ENCODE assay signal across 8 cellular contexts in the genomic region with DNA sequence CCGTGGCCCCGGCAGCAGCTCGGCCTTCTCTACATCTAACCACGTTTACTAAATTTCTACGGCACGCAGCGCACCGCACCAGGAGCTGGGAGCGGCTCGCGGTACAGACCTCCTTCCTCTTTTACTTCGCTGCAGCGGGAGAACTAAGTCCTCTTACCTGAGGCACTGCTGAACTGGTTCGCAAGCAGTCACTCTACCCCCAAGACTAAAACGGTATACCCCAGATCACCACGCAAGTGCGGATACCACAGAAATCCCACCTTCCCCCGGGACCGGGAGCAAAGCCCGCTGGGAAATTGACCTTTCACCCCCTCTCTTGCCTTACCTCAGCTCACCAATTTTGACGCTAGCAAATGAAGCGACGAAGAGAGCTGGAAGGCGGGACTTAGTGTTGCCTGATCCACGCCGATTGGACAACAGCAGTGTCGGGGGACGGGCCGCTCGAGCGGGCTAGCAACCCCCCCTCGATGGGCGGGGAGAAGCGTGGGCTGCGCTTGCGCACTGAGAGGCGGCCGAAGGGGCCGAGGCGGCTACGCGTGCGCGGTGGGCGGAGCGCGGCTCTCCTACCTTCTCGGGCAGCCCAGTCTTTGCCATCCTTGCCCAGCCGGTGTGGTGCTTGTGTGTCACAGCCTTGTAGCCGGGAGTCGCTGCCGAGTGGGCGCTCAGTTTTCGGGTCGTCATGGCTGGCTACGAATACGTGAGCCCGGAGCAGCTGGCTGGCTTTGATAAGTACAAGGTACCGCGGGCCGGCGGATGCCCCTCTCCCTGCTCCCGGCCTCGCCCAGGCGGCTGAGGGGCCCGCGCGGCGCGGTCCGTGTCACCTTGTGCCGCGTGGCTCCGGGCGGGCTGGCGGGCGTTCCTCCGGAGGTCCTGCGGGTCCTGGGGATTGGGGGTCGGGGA. TPM values are rescaled to one million over a fixed set of nuclear protein-coding genes. Genes with fewer than 3 reads are reported as not detected.
DNase-seq lines count a peak whose midpoint lies in the region; TF ChIP-seq lines count a peak whose summit lies in the region.

A gene with protein sequence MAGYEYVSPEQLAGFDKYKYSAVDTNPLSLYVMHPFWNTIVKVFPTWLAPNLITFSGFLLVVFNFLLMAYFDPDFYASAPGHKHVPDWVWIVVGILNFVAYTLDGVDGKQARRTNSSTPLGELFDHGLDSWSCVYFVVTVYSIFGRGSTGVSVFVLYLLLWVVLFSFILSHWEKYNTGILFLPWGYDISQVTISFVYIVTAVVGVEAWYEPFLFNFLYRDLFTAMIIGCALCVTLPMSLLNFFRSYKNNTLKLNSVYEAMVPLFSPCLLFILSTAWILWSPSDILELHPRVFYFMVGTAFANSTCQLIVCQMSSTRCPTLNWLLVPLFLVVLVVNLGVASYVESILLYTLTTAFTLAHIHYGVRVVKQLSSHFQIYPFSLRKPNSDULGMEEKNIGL (plus strand): TSS at position 590 of the 900 bp plus-strand sequence. CDS start 90 bp downstream, at position 680.

- H2BK120ac ChIP-seq in H9 (ENCODE audit: low read depth, low read length, poor library complexity, severe bottlenecking) = no peak within 1 kb of the TSS

- H3K4ac ChIP-seq in H9 (ENCODE audit: low read depth, low read length) = no peak within 1 kb of the TSS; the same call in 1 of the 2 replicates

- H3K4me3 ChIP-seq in MG63 (peak within 1 kb of the TSS; percentile 72), fibroblast of the aortic adventitia (ENCODE audit: low read depth, low read length) (peak within 1 kb of the TSS; percentile 91)

- H3K27me3 ChIP-seq in H9 (ENCODE audit: insufficient read depth, low read length) = no peaks in the 10 kb centered on the region
- H3K27me3 ChIP-seq in MG63 = no peaks in the 10 kb centered on the region

- peak within 1 kb of the TSS; percentile 95 for H3K9ac ChIP-seq in H9 (ENCODE audit: extremely low read depth, insufficient read length, low read length)

- H2AK5ac ChIP-seq in H9 (ENCODE audit: insufficient read length, low read length) = no peak within 1 kb of the TSS

- no peak within 1 kb of the TSS for H2BK12ac ChIP-seq in H9 (ENCODE audit: insufficient read length, low read depth, low read length)

- TF ChIP-seq CTCF in H9 (conservative IDR thresholded peaks at IDR 0.05) = no peak
- no peak for TF ChIP-seq CTCF in fibroblast of the aortic adventitia (IDR thresholded peaks at IDR 0.05; ENCODE audit: insufficient read depth, low read length)
- no peak for TF ChIP-seq CTCF in nephron (IDR thresholded peaks at IDR 0.05; ENCODE audit: unreplicated experiment in 3 of 3)

- no peaks in the 10 kb centered on the region for H3K79me1 ChIP-seq in H9 (ENCODE audit: insufficient read depth, low read depth, low read length, poor library complexity, severe bottlenecking)

- H4K5ac ChIP-seq in H9 (ENCODE audit: insufficient read length, low read depth, low read length) = no peak within 1 kb of the TSS

- no peaks in the 10 kb centered on the region for H3K9me3 ChIP-seq in H9 (ENCODE audit: control insufficient read depth, low read depth, low read length)
- no peaks in the 10 kb centered on the region for H3K9me3 ChIP-seq in MG63

- H3K9me3 Mint-ChIP-seq in H9 = no peaks in the 10 kb centered on the region
- H3K9me3 Mint-ChIP-seq in nephron = no peaks in the 10 kb centered on the region
- no peaks in the 10 kb centered on the region for H3K9me3 Mint-ChIP-seq in stimulated activated naive CD8-positive, alpha-beta T cell treated with anti-CD3 and anti-CD28 coated beads, Interleukin-15, Interleukin-2, amounts not matched to agents 100 ng/mL and 50 ng/mL, for 24 hours

- H3K4me1 ChIP-seq in H9 (ENCODE audit: insufficient read depth, low read length) = peaks cover 2% of the 10 kb centered on the region

- H2BK15ac ChIP-seq in H9 (ENCODE audit: low read depth, low read length) = no peak within 1 kb of the TSS

- no peak within 1 kb of the TSS for H3K23ac ChIP-seq in H9 (ENCODE audit: insufficient read length, low read depth, low read length)

- H2BK20ac ChIP-seq in H9 (ENCODE audit: low read depth, low read length, poor library complexity, severe bottlenecking) = no peak within 1 kb of the TSS

- H3K4me2 ChIP-seq in H9 (ENCODE audit: insufficient read depth, insufficient read length, low read length) = peak within 1 kb of the TSS; percentile 75

- no peaks in the 10 kb centered on the region for H4K20me1 ChIP-seq in H9 (ENCODE audit: control insufficient read depth, insufficient read depth, insufficient read length)

- peak within 1 kb of the TSS; percentile 89 for H3K14ac ChIP-seq in H9 (ENCODE audit: insufficient read depth, low read length)

- H3K36me3 Mint-ChIP-seq in H9 (ENCODE audit: insufficient read depth in 1 of 3, low read depth in 3 of 3) = peaks cover 0 to 7% (median 2%) of the 10 kb centered on the region in 3 experiments; a peak in 4 of 7 replicates
- H3K36me3 Mint-ChIP-seq in nephron (ENCODE audit: low read depth) = no peaks in the 10 kb centered on the region
- peaks cover 34% of the 10 kb centered on the region for H3K36me3 Mint-ChIP-seq in stimulated activated naive CD8-positive, alpha-beta T cell treated with anti-CD3 and anti-CD28 coated beads, Interleukin-15, Interleukin-2, amounts not matched to agents 100 ng/mL and 50 ng/mL, for 24 hours (ENCODE audit: low read depth)

- peaks cover 13% of the 10 kb centered on the region for H3K23me2 ChIP-seq in H9 (ENCODE audit: insufficient read length, low read depth, low read length, poor library complexity, severe bottlenecking)

- peak within 1 kb of the TSS; percentile 55 for H2BK5ac ChIP-seq in H9 (ENCODE audit: insufficient read length, low read length)

- peak within 1 kb of the TSS; percentile 68 for H3K27ac ChIP-seq in H9 (ENCODE audit: insufficient read length, low read depth, low read length)

- no peak within 1 kb of the TSS for H4K91ac ChIP-seq in H9 (ENCODE audit: insufficient read length, low read depth, low read length)

- H4K8ac ChIP-seq in H9 (replicated peaks; ENCODE audit: insufficient read length, low read depth, low read length) = no peak within 1 kb of the TSS

- H3K56ac ChIP-seq in H9 (ENCODE audit: insufficient read length, low read depth, low read length) = peak within 1 kb of the TSS; percentile 11

- H3T11ph ChIP-seq in H9 (ENCODE audit: low read length) = no peak within 1 kb of the TSS

- H3K27ac Mint-ChIP-seq in H9 (peak within 1 kb of the TSS; percentile 99), nephron (peak within 1 kb of the TSS; percentile 95 to 98 (median 97))
- H3K27ac Mint-ChIP-seq in stimulated activated naive CD8-positive, alpha-beta T cell treated with anti-CD3 and anti-CD28 coated beads, Interleukin-15, Interleukin-2, amounts not matched to agents 100 ng/mL and 50 ng/mL, for 24 hours = peak within 1 kb of the TSS; percentile 99

- H3K27me3 Mint-ChIP-seq in H9 (ENCODE audit: low read depth) = no peaks in the 10 kb centered on the region
- H3K27me3 Mint-ChIP-seq in nephron (ENCODE audit: low read depth) = no peaks in the 10 kb centered on the region
- H3K27me3 Mint-ChIP-seq in stimulated activated naive CD8-positive, alpha-beta T cell treated with anti-CD3 and anti-CD28 coated beads, Interleukin-15, Interleukin-2, amounts not matched to agents 100 ng/mL and 50 ng/mL, for 24 hours = no peaks in the 10 kb centered on the region

- H3K79me2 ChIP-seq in H9 (ENCODE audit: insufficient read depth, low read length) = peaks cover 15% of the 10 kb centered on the region; the same call in 1 of the 2 replicates

- H3K36me3 ChIP-seq in MG63 = no peaks in the 10 kb centered on the region

- H2AFZ ChIP-seq in H9 (ENCODE audit: low read length) = no peak within 1 kb of the TSS

- DNase-seq in ELR (ENCODE audit: low read depth) (peak; percentile 99), H9 (peak; percentile 99), MG63 (peak; percentile 95), SHP77 treated with DMSO at 0.1 percent for 48 hours (lab: John Stamatoyannopoulos, UW) (peak; percentile 92), fibroblast of the aortic adventitia (ENCODE audit: low read depth) (peak; percentile 99)
- peak; percentile 100 for DNase-seq in activated effector memory CD4-positive, alpha-beta T cell treated with anti-CD3 and anti-CD28 coated beads, Interleukin-2, amount 50 U/mL, for 16 hours

- peak within 1 kb of the TSS; percentile 82 for H3K18ac ChIP-seq in H9 (ENCODE audit: insufficient read length, low read depth, low read length)

- H3K4me3 Mint-ChIP-seq in H9 (peak within 1 kb of the TSS; percentile 97 to 98), nephron (peak within 1 kb of the TSS; percentile 96 to 97 (median 97))
- H3K4me3 Mint-ChIP-seq in stimulated activated naive CD8-positive, alpha-beta T cell treated with anti-CD3 and anti-CD28 coated beads, Interleukin-15, Interleukin-2, amounts not matched to agents 100 ng/mL and 50 ng/mL, for 24 hours = peak within 1 kb of the TSS; percentile 99

- no CpG with 5 or more reads among the region's 80 CpGs for WGBS in H9 (ENCODE audit: extremely low coverage, insufficient read length, low lambda C conversion rate)

- H3K4me1 Mint-ChIP-seq in H9 (peaks cover 22 to 24% of the 10 kb centered on the region in 2 experiments), nephron (peaks cover 29% of the 10 kb centered on the region)
- peaks cover 49% of the 10 kb centered on the region for H3K4me1 Mint-ChIP-seq in stimulated activated naive CD8-positive, alpha-beta T cell treated with anti-CD3 and anti-CD28 coated beads, Interleukin-15, Interleukin-2, amounts not matched to agents 100 ng/mL and 50 ng/mL, for 24 hours (ENCODE audit: low read depth)

RNA-seq across cellular contexts. Expression of the gene that starts here (rescaled TPM):
- total RNA-seq in H9 (2021) (41.9 and 43.4 TPM in 2 replicates), fibroblast of the aortic adventitia (ENCODE audit: low replicate concordance) (13.1 and 14.6 TPM in 2 replicates)
- 4.8 and 10.0 TPM in 2 replicates for total RNA-seq in MG63 (2014; rRNA removed; shearing (Covaris generic); ENCODE audit: low replicate concordance)

Comparison
In these comparisons a context has a peak if more than half of its experiments do, and no peak if none do; other contexts are left out.
1. Peak in every context shown above with its lines: DNase-seq, H3K4me3 ChIP-seq and H3K27ac ChIP-seq.